In genomic region chr5:39402140-39402539, GRCh38 we compare ENCODE assay signal across 15 cellular contexts. TPM values are rescaled to one million over a fixed set of nuclear protein-coding genes. Genes with fewer than 3 reads are reported as not detected.
DNase-seq lines count a peak whose midpoint lies in the region; ATAC-seq, FAIRE-seq and TF ChIP-seq lines count a peak whose summit lies in the region.
"Not testable (repeated sequence)": the region's sequence is repeated elsewhere in the genome, so short reads cannot be mapped to it uniquely, and the experiment has no call there.
"Had no signal": no experiment of that assay in that cellular context is flagged by ENCODE, and none has a peak within 500 bp of the region (broad histone marks: within the 10 kb centered on the region; RNA-seq: fewer than 3 reads in every experiment).

No MANE protein-coding gene starts in this region.

- not testable (repeated sequence) for H2AFZ ChIP-seq in ACC112 (ENCODE audit: low read length, unreplicated experiment)

- H3K4me3 ChIP-seq in ACC112 (ENCODE audit: low read depth, low read length); breast epithelium; fibroblast of mammary gland (ENCODE audit: control insufficient read depth, low read depth, low read length); suprapubic skin; vagina: not testable (repeated sequence)
- peak overlapping the region in 1 of 2 donors; percentile 14 for H3K4me3 ChIP-seq in kidney (ENCODE audit: low read length in 2 of 2)

- peaks cover 81% of the 10 kb centered on the region for H3K4me1 Mint-ChIP-seq in HFFc6 (ENCODE audit: low read depth)

- H3K36me3 Mint-ChIP-seq in HFFc6 (ENCODE audit: low read depth): peaks cover 55% of the 10 kb centered on the region

- H3K27ac ChIP-seq in ACC112 (ENCODE audit: low read depth, low read length): peak overlapping the region; percentile 44
- peak overlapping the region; percentile 89 to 96 for H3K27ac ChIP-seq in breast epithelium
- H3K27ac ChIP-seq in kidney (ENCODE audit: low read depth in 2 of 2, low read length in 2 of 2): peak overlapping the region; percentile 68 to 79
- H3K27ac ChIP-seq in suprapubic skin: peak overlapping the region; percentile 21
- peak overlapping the region; percentile 77 for H3K27ac ChIP-seq in vagina

- peaks cover 13% of the 10 kb centered on the region for H3K36me3 ChIP-seq in ACC112 (ENCODE audit: insufficient read depth, low read length)
- not testable (repeated sequence) for H3K36me3 ChIP-seq in breast epithelium; kidney (ENCODE audit: control insufficient read depth in 1 of 2, insufficient read depth in 2 of 2, low read length in 2 of 2); suprapubic skin; vagina

- not testable (repeated sequence) for H3K9me3 Mint-ChIP-seq in HFFc6

- peak overlapping the region; percentile 67 for H3K4me3 Mint-ChIP-seq in HFFc6

- TF ChIP-seq CTCF in HFFc6 (IDR thresholded peaks at IDR 0.05); breast epithelium (IDR thresholded peaks at IDR 0.05); fibroblast of mammary gland (conservative IDR thresholded peaks at IDR 0.05; ENCODE audit: control insufficient read depth, insufficient read depth, low read depth, low read length); kidney (IDR thresholded peaks at IDR 0.05; ENCODE audit: borderline replicate concordance, extremely low read depth, insufficient read depth); omental fat pad (IDR thresholded peaks at IDR 0.05); suprapubic skin (IDR thresholded peaks at IDR 0.05); vagina (IDR thresholded peaks at IDR 0.05): not testable (repeated sequence)

- H3K27ac Mint-ChIP-seq in HFFc6: peak overlapping the region; percentile 67

- not testable (repeated sequence) for H3K9me3 ChIP-seq in breast epithelium; kidney (ENCODE audit: control insufficient read depth in 1 of 2, low read length in 2 of 2); suprapubic skin; vagina

- H3K27me3 Mint-ChIP-seq in HFFc6 (ENCODE audit: insufficient read depth): not testable (repeated sequence)

- intact Hi-C loops in breast epithelium (cut with DNase I; ENCODE audit: low total_unique reads); kidney (cut with DNase I); vagina (cut with DNase I): not testable (repeated sequence)

- not testable (repeated sequence) for TF ChIP-seq POLR2A in breast epithelium (IDR thresholded peaks at IDR 0.05); suprapubic skin (IDR thresholded peaks at IDR 0.05); vagina (IDR thresholded peaks at IDR 0.05)

- not testable (repeated sequence) for FAIRE-seq in kidney (lab: Jason Lieb, UNC)

- not testable (repeated sequence) for H3K27me3 ChIP-seq in ACC112 (ENCODE audit: insufficient read depth, low read length); breast epithelium; suprapubic skin; vagina

- peaks cover 46% of the 10 kb centered on the region for H3K4me1 ChIP-seq in ACC112 (ENCODE audit: control insufficient read depth, insufficient read depth, low read length, unreplicated experiment)
- not testable (repeated sequence) for H3K4me1 ChIP-seq in breast epithelium
- H3K4me1 ChIP-seq in kidney (ENCODE audit: control insufficient read depth in 1 of 2, insufficient read depth in 1 of 2, low read depth in 1 of 2, low read length in 2 of 2): peaks cover 28 to 42% of the 10 kb centered on the region in 2 donors
- H3K4me1 ChIP-seq in suprapubic skin: peaks cover 35% of the 10 kb centered on the region
- peaks cover 48% of the 10 kb centered on the region for H3K4me1 ChIP-seq in vagina

- ATAC-seq in omental fat pad (ENCODE audit: low FRiP score): peak; percentile 20

- DNase-seq in HFFc6; breast epithelium (ENCODE audit: low spot score in 2 of 2); kidney; omental fat pad (ENCODE audit: low spot score); suprapubic skin (ENCODE audit: low spot score in 2 of 2); vagina (ENCODE audit: extremely low spot score in 2 of 2): not testable (repeated sequence)
- peak; percentile 65 for DNase-seq in fibroblast of mammary gland (ENCODE audit: low read depth)

- H3K79me2 ChIP-seq in ACC112 (ENCODE audit: control insufficient read depth, insufficient read depth, low read length, unreplicated experiment): peaks cover 52% of the 10 kb centered on the region

- TF ChIP-seq EP300 in suprapubic skin (IDR thresholded peaks at IDR 0.05): not testable (repeated sequence)

- H3K9ac ChIP-seq in kidney (ENCODE audit: low read length in 2 of 2): not testable (repeated sequence)

RNA-seq across cellular contexts. Expression of gene DAB2, which starts 22.6 kb away (rescaled TPM):
- 100 to 1,000 TPM; 228 to 285 (median 237) TPM for total RNA-seq in HFFc6 (2021; fragmentation: NEBNext Ultra II Directional; extraction: Animal tissue kit (Norgen Biotek cat#: 25700))
- total RNA-seq in breast epithelium: 100 to 1,000 TPM; 112 to 240 (median 119) TPM
- total RNA-seq in kidney: 199 TPM
- polyA plus RNA-seq in kidney (ENCODE audit: insufficient read depth, low read depth, low replicate concordance): 138 TPM
- 100 to 1,000 TPM; 141 to 255 (median 171) TPM for total RNA-seq in omental fat pad
- total RNA-seq in suprapubic skin: 10 to 100 TPM in 3 of 4 donors, 1 to 10 TPM in 1; 7.1 to 30.6 (median 11.7) TPM
- 60.4 TPM for total RNA-seq in vagina
- total RNA-seq: G401 had no signal

RNA-seq across cellular contexts. Expression of gene C9, which starts 37.8 kb away (rescaled TPM):
- total RNA-seq in HFFc6 (2021; fragmentation: NEBNext Ultra II Directional; extraction: Animal tissue kit (Norgen Biotek cat#: 25700)): under 1 TPM in 2 of 6 experiments, not detected in 4; 0.07 to 0.17 TPM
- total RNA-seq in breast epithelium (1 to 10 TPM in 1 of 3 donors, not detected in 2; 1.8 TPM), kidney (4.5 TPM), omental fat pad (1 to 10 TPM in 1 of 4 donors, under 1 TPM in 1, not detected in 2; 0.12 to 1.1 TPM), suprapubic skin (1 to 10 TPM in 1 of 4 donors, not detected in 3; 5.6 TPM), vagina (not detected)
- 1.5 TPM for polyA plus RNA-seq in kidney (ENCODE audit: insufficient read depth, low read depth, low replicate concordance)
- total RNA-seq: CD4-positive, alpha-beta T cell; Daoy; G401; HepG2; HT1080; M059J; OCI-LY7 had no signal
- polyA plus RNA-seq: HepG2 had no signal

Comparison
In these comparisons a context has a peak if more than half of its experiments do, and no peak if none do; other contexts are left out.
1. H3K27ac ChIP-seq: peak in every context shown above with its lines; median percentile 92 in breast epithelium; 77 in vagina; 74 in kidney; 44 in ACC112; 21 in suprapubic skin.